ENCODE assay signal across 7 cellular contexts in genomic region chr12:117563706-117564105, GRCh38.
"Had no signal": no experiment of that assay in that cellular context is flagged by ENCODE, and none has a peak within 500 bp of the region (broad histone marks: within the 10 kb centered on the region; RNA-seq: fewer than 3 reads in every experiment).

No MANE protein-coding gene starts in this region.

- DNase-seq: GM23248, GOT3, H7, IMR-90 had no signal

- H3K4me3 ChIP-seq: GM23248, HAP-1, K562 had no signal

- FAIRE-seq: HTR-8/SVneo, K562 had no signal

- H3K36me3 ChIP-seq: HAP-1 had no signal

- H3K9me3 ChIP-seq: HAP-1 had no signal

- H3K27ac ChIP-seq: GM23248 had no signal

- ATAC-seq: K562 had no signal

- H3K4me1 ChIP-seq: HAP-1 had no signal

- H2AFZ ChIP-seq: GM23248 had no signal

- H3K9ac ChIP-seq: GM23248 had no signal
